ENCODE assay signal across 2 cellular contexts in the genomic region with DNA sequence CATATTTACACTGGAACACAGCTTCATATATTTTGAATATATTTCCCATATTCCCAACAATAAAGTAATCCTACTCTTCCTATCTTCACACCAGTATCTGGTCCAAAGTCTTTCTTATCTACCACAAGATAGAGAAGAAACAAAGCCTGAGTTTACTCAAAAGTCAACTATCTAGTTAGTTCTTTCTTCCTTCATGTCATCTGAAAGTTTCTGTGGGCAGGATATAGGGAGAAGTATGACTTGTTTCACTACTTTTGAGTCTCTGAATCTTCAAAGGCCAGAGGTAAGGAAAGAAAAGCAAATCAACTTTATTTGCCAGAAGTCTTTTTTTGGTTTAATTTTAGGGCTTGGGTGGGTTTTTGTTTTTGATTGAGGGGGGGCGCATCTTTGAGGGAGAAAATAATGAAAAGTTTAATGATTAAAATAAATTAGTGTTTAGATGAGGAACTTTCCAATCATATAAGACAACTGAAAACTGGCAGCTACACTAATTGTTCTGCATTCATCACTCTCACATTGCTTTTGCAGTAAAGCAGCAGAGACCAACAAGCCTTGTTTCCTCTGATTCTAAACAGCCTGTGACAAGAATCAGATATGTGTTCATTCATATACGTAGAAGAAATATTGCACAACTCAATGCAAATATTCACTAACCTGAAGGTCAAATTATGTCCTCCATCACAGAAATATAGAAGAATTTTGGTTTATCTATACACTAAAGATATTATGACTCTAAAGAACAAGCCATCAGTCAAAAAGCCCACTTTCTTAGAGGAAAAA.
TF ChIP-seq lines count a peak whose summit lies in the region.

No MANE protein-coding gene starts in this region.

TF ChIP-seq in GM12891, 5 proteins besides CTCF, POLR2A, EP300 and RAD21 (continued from another document):
- TF ChIP-seq POU2F2 (IDR thresholded peaks at IDR 0.05; ENCODE audit: low read depth, low read length), result no peak

TF ChIP-seq in K562, 482 proteins besides CTCF, POLR2A, EP300 and RAD21 (continued from another document):
- TF ChIP-seq MYBL2 (IDR thresholded peaks at IDR 0.05; ENCODE audit: low read depth) (no peak), MYBL2 (CRISPR knock-in tag; IDR thresholded peaks at IDR 0.05; ENCODE audit: borderline replicate concordance) (no peak), HMBOX1 (IDR thresholded peaks at IDR 0.05) (peak; percentile 84), CHAMP1 (IDR thresholded peaks at IDR 0.05) (no peak), RBM39 (optimal IDR thresholded peaks at IDR 0.05; ENCODE audit: low read depth, low read length) (no peak)
